Comparison of ENCODE assay signal across 8 cellular contexts in the genomic region with DNA sequence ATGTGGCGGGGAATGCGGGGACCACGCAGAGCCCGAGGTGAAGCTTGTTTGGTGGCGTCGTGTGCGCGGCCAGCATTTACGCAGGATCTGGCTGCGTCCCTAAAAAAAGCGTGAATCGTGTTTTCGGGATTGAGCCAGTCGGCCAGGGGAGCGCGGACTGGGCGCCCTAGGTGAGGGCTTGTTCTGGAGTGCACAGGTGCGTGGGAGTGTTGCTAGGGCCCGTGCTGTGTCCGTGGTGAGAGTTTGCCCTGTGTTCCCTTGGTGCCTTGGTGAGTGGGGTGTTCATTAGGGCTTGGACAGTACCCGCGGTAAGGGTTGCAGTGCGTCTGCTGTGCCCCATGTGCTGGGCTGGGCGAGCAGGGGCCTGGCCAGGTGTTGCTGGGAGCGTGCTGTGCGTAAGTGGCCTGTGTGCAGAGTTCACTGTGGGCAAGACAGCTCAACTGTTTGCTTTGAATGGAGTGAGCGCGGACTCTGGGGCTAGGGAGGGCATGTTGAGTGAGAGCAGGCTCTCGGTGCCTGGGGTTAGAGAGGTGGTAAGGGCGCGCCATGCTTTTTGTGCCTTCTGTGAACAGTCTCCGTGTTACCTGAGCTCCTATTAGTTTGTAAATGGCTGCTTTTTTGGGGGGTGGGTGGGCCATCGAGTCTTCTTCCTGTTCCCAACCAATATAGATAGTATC. TPM values are rescaled to one million over a fixed set of nuclear protein-coding genes. Genes with fewer than 3 reads are reported as not detected.
DNase-seq lines count a peak whose midpoint lies in the region; ATAC-seq and TF ChIP-seq lines count a peak whose summit lies in the region.

No MANE protein-coding gene starts in this region.

- H3K36me3 Mint-ChIP-seq in activated CD4-positive, alpha-beta memory T cell treated with anti-CD3 and anti-CD28 coated beads, Interleukin-2, amount 10 ng/mL, durations not matched to agents 7 days and 5 days (ENCODE audit: low read depth) = peaks cover 18% of the 10 kb centered on the region
- H3K36me3 Mint-ChIP-seq in neural progenitor cell = peaks cover 11% of the 10 kb centered on the region

- no peaks in the 10 kb centered on the region for H3K27me3 ChIP-seq in KMS-11 (ENCODE audit: insufficient read depth, low read depth)
- no peaks in the 10 kb centered on the region for H3K27me3 ChIP-seq in fibroblast of lung (ENCODE audit: control insufficient read depth, insufficient read depth, low read length)
- no peaks in the 10 kb centered on the region for H3K27me3 ChIP-seq in neural progenitor cell

- H3K36me3 ChIP-seq in KMS-11 (ENCODE audit: insufficient read depth) (no peaks in the 10 kb centered on the region), fibroblast of lung (ENCODE audit: control insufficient read depth, insufficient read depth, low read length) (no peaks in the 10 kb centered on the region), neural progenitor cell (no peaks in the 10 kb centered on the region), urinary bladder (ENCODE audit: insufficient read depth) (no peaks in the 10 kb centered on the region)

- H3K27ac ChIP-seq in KMS-11 (peak overlapping the region; percentile 80), fibroblast of lung (ENCODE audit: insufficient read depth, low read length) (peak overlapping the region; percentile 69), neural progenitor cell (no peak overlapping the region), urinary bladder (ENCODE audit: low read depth) (peak overlapping the region; percentile 95)

- H3K27me3 Mint-ChIP-seq in activated CD4-positive, alpha-beta memory T cell treated with anti-CD3 and anti-CD28 coated beads, Interleukin-2, amount 10 ng/mL, durations not matched to agents 7 days and 5 days = no peaks in the 10 kb centered on the region
- peaks cover 2% of the 10 kb centered on the region for H3K27me3 Mint-ChIP-seq in neural progenitor cell (ENCODE audit: insufficient read depth, low read depth)

- H3K9ac ChIP-seq in KMS-11 (peak overlapping the region; percentile 72), fibroblast of lung (ENCODE audit: insufficient read depth, low read length) (peak overlapping the region; percentile 63), neural progenitor cell (peak overlapping the region; percentile 60)

- peak overlapping the region; percentile 81 for H3K4me2 ChIP-seq in KMS-11
- peak overlapping the region; percentile 78 for H3K4me2 ChIP-seq in fibroblast of lung (ENCODE audit: extremely low read depth, insufficient read depth, low read length)
- H3K4me2 ChIP-seq in neural progenitor cell = peak overlapping the region; percentile 98

- ATAC-seq in GM21619 (IDR thresholded peaks at IDR 0.05; ENCODE audit: unreplicated experiment) = peak; percentile 24

- no peaks in the 10 kb centered on the region for H3K9me3 Mint-ChIP-seq in activated CD4-positive, alpha-beta memory T cell treated with anti-CD3 and anti-CD28 coated beads, Interleukin-2, amount 10 ng/mL, durations not matched to agents 7 days and 5 days
- no peaks in the 10 kb centered on the region for H3K9me3 Mint-ChIP-seq in neural progenitor cell

- peaks cover 7% of the 10 kb centered on the region; the same call in 1 of the 2 replicates for H4K20me1 ChIP-seq in KMS-11 (ENCODE audit: insufficient read depth)
- H4K20me1 ChIP-seq in fibroblast of lung (ENCODE audit: control insufficient read depth, extremely low read depth, insufficient read depth, low read length) = peaks cover 5% of the 10 kb centered on the region
- H4K20me1 ChIP-seq in neural progenitor cell (ENCODE audit: low read depth) = peaks cover 42% of the 10 kb centered on the region

- TF ChIP-seq CTCF in KMS-11 (conservative IDR thresholded peaks at IDR 0.05; ENCODE audit: low read depth, low read length) = no peak
- no peak for TF ChIP-seq CTCF in fibroblast of lung (conservative IDR thresholded peaks at IDR 0.05 in 1 of 2, IDR thresholded peaks at IDR 0.05 in 1 of 2; ENCODE audit: low read depth in 1 of 2, low read length in 2 of 2)
- no peak for TF ChIP-seq CTCF in neural progenitor cell (IDR thresholded peaks at IDR 0.05)

- H3K9me3 ChIP-seq in fibroblast of lung (ENCODE audit: control insufficient read depth, insufficient read depth, low read depth, low read length) = no peaks in the 10 kb centered on the region
- no peaks in the 10 kb centered on the region for H3K9me3 ChIP-seq in neural progenitor cell (ENCODE audit: low read depth)

- H3K27ac Mint-ChIP-seq in activated CD4-positive, alpha-beta memory T cell treated with anti-CD3 and anti-CD28 coated beads, Interleukin-2, amount 10 ng/mL, durations not matched to agents 7 days and 5 days = peak overlapping the region; percentile 93
- H3K27ac Mint-ChIP-seq in neural progenitor cell = peak overlapping the region; percentile 98

- H3F3A ChIP-seq in neural progenitor cell (ENCODE audit: low read depth) = peaks cover 5% of the 10 kb centered on the region

- peak overlapping the region; percentile 100 for H3K4me3 Mint-ChIP-seq in activated CD4-positive, alpha-beta memory T cell treated with anti-CD3 and anti-CD28 coated beads, Interleukin-2, amount 10 ng/mL, durations not matched to agents 7 days and 5 days
- H3K4me3 Mint-ChIP-seq in neural progenitor cell = peak overlapping the region; percentile 100

- H3K79me2 ChIP-seq in KMS-11 (ENCODE audit: insufficient read depth, low read depth) (peaks cover 55% of the 10 kb centered on the region), fibroblast of lung (ENCODE audit: control insufficient read depth, insufficient read depth, low read length) (peaks cover 47% of the 10 kb centered on the region), neural progenitor cell (ENCODE audit: low read depth) (peaks cover 59% of the 10 kb centered on the region)

- H3K4me1 ChIP-seq in KMS-11 (ENCODE audit: low read depth, poor library complexity, severe bottlenecking) (peaks cover 43% of the 10 kb centered on the region), fibroblast of lung (ENCODE audit: control insufficient read depth, extremely low read depth, insufficient read depth, low read length) (peaks cover 6% of the 10 kb centered on the region), neural progenitor cell (peaks cover 10% of the 10 kb centered on the region), urinary bladder (ENCODE audit: insufficient read depth) (peaks cover 4% of the 10 kb centered on the region)

- POLR2A ChIA-PET in activated CD4-positive, alpha-beta memory T cell treated with anti-CD3 and anti-CD28 coated beads, Interleukin-2, amount 10 ng/mL, durations not matched to agents 7 days and 5 days (lab: Charles Lee) = interaction anchor here (0.6 to 2.3 kb wide), 8 partner anchors 35 to 700 kb away, joined by 3 to 10 read pairs (median 3); partner anchors contain the start of gene PFKFB2

- peak overlapping the region; percentile 99 for H3K4me3 ChIP-seq in KMS-11 (IDR thresholded peaks at IDR 0.05; ENCODE audit: insufficient read depth, low read depth, low read length)
- peak overlapping the region; percentile 65 to 91 (median 74) for H3K4me3 ChIP-seq in fibroblast of lung (replicated peaks in 1 of 4; ENCODE audit: control extremely low read depth in 1 of 4, insufficient read depth in 1 of 4, low read depth in 3 of 4, low read length in 4 of 4)
- H3K4me3 ChIP-seq in neural progenitor cell = peak overlapping the region; percentile 98
- H3K4me3 ChIP-seq in urinary bladder (ENCODE audit: low read depth, low read length) = peak overlapping the region; percentile 92

- CTCF ChIA-PET in activated CD4-positive, alpha-beta memory T cell treated with anti-CD3 and anti-CD28 coated beads, Interleukin-2, amount 10 ng/mL, durations not matched to agents 7 days and 5 days (lab: Charles Lee) = interaction anchor here (0.6 to 4.1 kb wide), 6 partner anchors 39 to 1207 kb away, joined by 3 to 13 read pairs (median 4); no protein-coding TSS in a partner anchor

- WGBS in urinary bladder = 2% methylated on average over 33 of the region's 33 CpGs

- peak overlapping the region; percentile 85 for H2AFZ ChIP-seq in KMS-11 (ENCODE audit: low read depth)
- peak overlapping the region; percentile 11 for H2AFZ ChIP-seq in fibroblast of lung (ENCODE audit: low read length)
- H2AFZ ChIP-seq in neural progenitor cell (replicated peaks) = peak overlapping the region; percentile 98

- peaks cover 69% of the 10 kb centered on the region for H3K4me1 Mint-ChIP-seq in activated CD4-positive, alpha-beta memory T cell treated with anti-CD3 and anti-CD28 coated beads, Interleukin-2, amount 10 ng/mL, durations not matched to agents 7 days and 5 days
- peaks cover 48% of the 10 kb centered on the region for H3K4me1 Mint-ChIP-seq in neural progenitor cell

- DNase-seq in EL (peak; percentile 12), fibroblast of lung (ENCODE audit: low read depth in 2 of 2) (peak; percentile 20 to 24), neural progenitor cell (ENCODE audit: low spot score) (peak; percentile 42), amniotic stem cell (lab: John Stamatoyannopoulos, UW) (no peak)
- peak; percentile 35 for DNase-seq in activated CD4-positive, alpha-beta memory T cell treated with anti-CD3 and anti-CD28 coated beads, Interleukin-2, amount 10 ng/mL, durations not matched to agents 7 days and 5 days

RNA-seq across cellular contexts. Expression of gene CD46, which starts 0.7 kb away (rescaled TPM):
- 100 to 1,000 TPM; 140 to 145 TPM for total RNA-seq in activated CD4-positive, alpha-beta memory T cell treated with anti-CD3 and anti-CD28 coated beads, Interleukin-2, amount 10 ng/mL, durations not matched to agents 7 days and 5 days
- 159 and 294 TPM in 2 replicates for total RNA-seq in fibroblast of lung
- polyA plus RNA-seq in fibroblast of lung = 113 and 198 TPM in 2 replicates
- 62.2 and 95.5 TPM in 2 replicates for polyA plus RNA-seq in fibroblast of lung (2012)
- polyA minus RNA-seq in fibroblast of lung (ENCODE audit: low replicate concordance) = 14.5 and 14.8 TPM in 2 replicates
- 112 and 186 TPM in 2 replicates for total RNA-seq in neural progenitor cell (ENCODE audit: low replicate concordance)
- total RNA-seq in urinary bladder = 314 TPM
- polyA plus RNA-seq in urinary bladder = 97.9 TPM

Comparison
In these comparisons a context has a peak if more than half of its experiments do, and no peak if none do; other contexts are left out.
1. H2AFZ ChIP-seq: peak in every context shown above with its lines; median percentile 98 in neural progenitor cell; 85 in KMS-11; 11 in fibroblast of lung.